ENCODE assay signal across 1 cellular context in genomic region chr3:186618318-186618938, GRCh38.
TF ChIP-seq lines count a peak whose summit lies in the region.

No MANE protein-coding gene starts in this region.

TF ChIP-seq in HepG2, 621 proteins besides CTCF, POLR2A, EP300 and RAD21 (continued from another document and continues in another):
- TF ChIP-seq ZUFSP (CRISPR knock-in tag; IDR thresholded peaks at IDR 0.05; ENCODE audit: borderline replicate concordance) (no peak), DZIP1 (CRISPR knock-in tag; IDR thresholded peaks at IDR 0.05) (peak; percentile 71; the same call in 1 of the 2 replicates), TFAP4 (IDR thresholded peaks at IDR 0.05; ENCODE audit: borderline replicate concordance, low read depth) (no peak), ZNF740 (CRISPR knock-in tag; IDR thresholded peaks at IDR 0.05) (no peak), ZBTB20 (CRISPR knock-in tag; IDR thresholded peaks at IDR 0.05; ENCODE audit: borderline replicate concordance, low read depth) (no peak), PAWR (CRISPR knock-in tag; IDR thresholded peaks at IDR 0.05; ENCODE audit: borderline replicate concordance) (no peak), PHF5A (CRISPR knock-in tag; IDR thresholded peaks at IDR 0.05; ENCODE audit: low read depth, unreplicated experiment) (no peak), U2AF1 (optimal IDR thresholded peaks at IDR 0.05; ENCODE audit: low read depth, low read length) (no peak), ZNF224 (CRISPR knock-in tag; IDR thresholded peaks at IDR 0.05) (no peak), KAT7 (CRISPR knock-in tag; IDR thresholded peaks at IDR 0.05; ENCODE audit: borderline replicate concordance) (no peak), RNF219 (CRISPR knock-in tag; IDR thresholded peaks at IDR 0.05) (no peak), ZNF746 (CRISPR knock-in tag; IDR thresholded peaks at IDR 0.05) (no peak), ATF6 (CRISPR knock-in tag; conservative IDR thresholded peaks at IDR 0.05) (peak; percentile 71; the same call in 1 of the 2 replicates), ZNF263 (CRISPR knock-in tag; IDR thresholded peaks at IDR 0.05) (peak; percentile 78), KLF9 (CRISPR knock-in tag; IDR thresholded peaks at IDR 0.05; ENCODE audit: low read depth) (no peak), ZNF510 (CRISPR knock-in tag; IDR thresholded peaks at IDR 0.05; ENCODE audit: low read depth) (no peak), GATA4 (IDR thresholded peaks at IDR 0.05; ENCODE audit: borderline replicate concordance, low read depth) (0 out of 2 replicates have a peak, but pooled peaks have one; percentile 4), NONO (IDR thresholded peaks at IDR 0.05) (no peak), NONO (CRISPR knock-in tag; conservative IDR thresholded peaks at IDR 0.05) (peak; percentile 78; the same call in 1 of the 2 replicates), CEBPB (IDR thresholded peaks at IDR 0.05; ENCODE audit: borderline replicate concordance, low read depth, low read length) (no peak), ZNF782 (CRISPR knock-in tag; IDR thresholded peaks at IDR 0.05; ENCODE audit: borderline replicate concordance) (no peak), REXO4 (CRISPR knock-in tag; IDR thresholded peaks at IDR 0.05; ENCODE audit: borderline replicate concordance) (no peak), BATF2 (CRISPR knock-in tag; IDR thresholded peaks at IDR 0.05) (no peak), FLYWCH1 (CRISPR knock-in tag; IDR thresholded peaks at IDR 0.05) (no peak), GATAD2A (CRISPR knock-in tag; IDR thresholded peaks at IDR 0.05) (no peak), NFE2 (CRISPR knock-in tag; IDR thresholded peaks at IDR 0.05) (no peak), CENPBD1 (CRISPR knock-in tag; IDR thresholded peaks at IDR 0.05; ENCODE audit: borderline replicate concordance, low read depth) (no peak), RFX1 (IDR thresholded peaks at IDR 0.05) (no peak), SKI (IDR thresholded peaks at IDR 0.05; ENCODE audit: partially characterized antibody) (no peak), HMG20A (CRISPR knock-in tag; IDR thresholded peaks at IDR 0.05; ENCODE audit: borderline replicate concordance) (no peak), MXD3 (CRISPR knock-in tag; IDR thresholded peaks at IDR 0.05) (no peak), ZNF616 (CRISPR knock-in tag; IDR thresholded peaks at IDR 0.05; ENCODE audit: low read depth) (0 out of 2 replicates have a peak, but pooled peaks have one; percentile 22), KAT8 (CRISPR knock-in tag; IDR thresholded peaks at IDR 0.05) (no peak), CHCHD3 (CRISPR knock-in tag; IDR thresholded peaks at IDR 0.05) (no peak), MXD4 (CRISPR knock-in tag; IDR thresholded peaks at IDR 0.05) (no peak), ZNF784 (CRISPR knock-in tag; IDR thresholded peaks at IDR 0.05; ENCODE audit: borderline replicate concordance) (no peak), CCDC6 (CRISPR knock-in tag; IDR thresholded peaks at IDR 0.05) (0 out of 2 replicates have a peak, but pooled peaks have one; percentile 13), ZNF605 (CRISPR knock-in tag; IDR thresholded peaks at IDR 0.05) (peak; percentile 20; the same call in 1 of the 2 replicates), WIZ (CRISPR knock-in tag; IDR thresholded peaks at IDR 0.05) (no peak), ZNF724P (CRISPR knock-in tag; IDR thresholded peaks at IDR 0.05; ENCODE audit: borderline replicate concordance) (no peak), THYN1 (CRISPR knock-in tag; IDR thresholded peaks at IDR 0.05; ENCODE audit: borderline replicate concordance, low read depth) (no peak), ETV5 (CRISPR knock-in tag; IDR thresholded peaks at IDR 0.05; ENCODE audit: borderline replicate concordance) (no peak), SMYD3 (CRISPR knock-in tag; IDR thresholded peaks at IDR 0.05) (no peak; the same call in 1 of the 2 replicates), SMC3 (IDR thresholded peaks at IDR 0.05; ENCODE audit: low read length) (no peak), HDAC6 (IDR thresholded peaks at IDR 0.05; ENCODE audit: low read depth, low read length) (no peak), ARNT (IDR thresholded peaks at IDR 0.05) (no peak), ZNF670 (CRISPR knock-in tag; IDR thresholded peaks at IDR 0.05; ENCODE audit: borderline replicate concordance) (peak; percentile 40; the same call in 1 of the 2 replicates), NR3C1 (CRISPR knock-in tag; IDR thresholded peaks at IDR 0.05) (no peak), ZNF574 (CRISPR knock-in tag; IDR thresholded peaks at IDR 0.05) (no peak), SMARCC2 (IDR thresholded peaks at IDR 0.05) (no peak), ESRRA (CRISPR knock-in tag; IDR thresholded peaks at IDR 0.05; ENCODE audit: low read depth) (0 out of 2 replicates have a peak, but pooled peaks have one; percentile 40), SNRNP70 (IDR thresholded peaks at IDR 0.05; ENCODE audit: low read depth, low read length) (no peak), ELF3 (CRISPR knock-in tag; IDR thresholded peaks at IDR 0.05) (no peak; the same call in 1 of the 2 replicates), MBD4 (IDR thresholded peaks at IDR 0.05; ENCODE audit: borderline replicate concordance, low read length) (no peak), TFDP2 (CRISPR knock-in tag; IDR thresholded peaks at IDR 0.05) (no peak), MTF2 (CRISPR knock-in tag; IDR thresholded peaks at IDR 0.05; ENCODE audit: borderline replicate concordance) (no peak)
